Comparison of ENCODE assay signal across 8 cellular contexts in genomic region chr17:82449136-82449882, GRCh38. TPM values are rescaled to one million over a fixed set of nuclear protein-coding genes. Genes with fewer than 3 reads are reported as not detected.
A peak's percentile ranks its signal among the peaks of the same experiment; 100 is the strongest.
DNase-seq lines count a peak whose midpoint lies in the region; ATAC-seq, FAIRE-seq and TF ChIP-seq lines count a peak whose summit lies in the region.

No MANE protein-coding gene starts in this region.

- TF ChIP-seq RAD21 in IMR-90 (IDR thresholded peaks at IDR 0.05; ENCODE audit: low read length), result no peak

- no peak for TF ChIP-seq EP300 in upper lobe of left lung (IDR thresholded peaks at IDR 0.05)

- H3K27ac Mint-ChIP-seq in effector memory CD8-positive, alpha-beta T cell, result peak overlapping the region; percentile 97 to 98

- H4K8ac ChIP-seq in IMR-90 (ENCODE audit: low read depth in 2 of 2, low read length in 2 of 2), result no peak overlapping the region; a peak in 1 of 4 replicates

- H3K36me3 Mint-ChIP-seq in effector memory CD8-positive, alpha-beta T cell (ENCODE audit: insufficient read depth), result peaks cover 38% of the 10 kb centered on the region

- no peak overlapping the region for H3K56ac ChIP-seq in IMR-90 (ENCODE audit: extremely low read depth, insufficient read depth, low read length)

- FAIRE-seq in pancreas (lab: Jason Lieb, UNC), result no peak

- in situ Hi-C loops in IMR-90 (cut with MboI; ENCODE audit: low sequenced_read_pairs), result no loop called here

- H3K36me3 ChIP-seq in IMR-90 (ENCODE audit: control insufficient read depth, insufficient read depth, low read length) (peaks cover 20% of the 10 kb centered on the region), pancreas (no peaks in the 10 kb centered on the region), upper lobe of left lung (peaks cover 0 to 29% (median 7%) of the 10 kb centered on the region in 4 donors)

- H3K27me3 Mint-ChIP-seq in effector memory CD8-positive, alpha-beta T cell, result no peaks in the 10 kb centered on the region

- no peak overlapping the region for H2BK15ac ChIP-seq in IMR-90 (ENCODE audit: low read depth, low read length)

- no peak overlapping the region for H3K18ac ChIP-seq in IMR-90 (ENCODE audit: low read depth, low read length)

- peak overlapping the region; percentile 67 for H3K4me2 ChIP-seq in IMR-90 (ENCODE audit: low read depth, low read length)

- no peaks in the 10 kb centered on the region for H3K9me3 Mint-ChIP-seq in effector memory CD8-positive, alpha-beta T cell

- peak overlapping the region; percentile 88 for H2AK5ac ChIP-seq in IMR-90 (ENCODE audit: low read depth, low read length)

- H2BK5ac ChIP-seq in IMR-90 (ENCODE audit: low read depth, low read length, poor library complexity, severe bottlenecking), result no peak overlapping the region

- CTCF ChIA-PET in IMR-90 (lab: Yijun Ruan, JAX), result no interaction called here

- no peak overlapping the region for H2AFZ ChIP-seq in IMR-90 (replicated peaks; ENCODE audit: low read length, poor library complexity)

- peak overlapping the region; percentile 76; the same call in 1 of the 2 replicates for H3K4ac ChIP-seq in IMR-90 (ENCODE audit: low read depth, low read length)

- intact Hi-C loops in IMR-90 (cut with micrococcal nuclease) (no loop called here), pancreas (cut with DNase I) (no loop called here)

- WGBS in IMR-90 (ENCODE audit: extremely low coverage in 2 of 2, insufficient read length in 1 of 2), 2 experiments, result 91% methylated on average over 19 of the region's 29 CpGs; no CpG with 5 or more reads in 1 of the 2 experiments
- WGBS in pancreas, 2 donors, result 81 to 82% methylated on average over 29 of the region's 29 CpGs
- WGBS in upper lobe of left lung, 2 donors, result 57 to 62% methylated on average over 20 to 25 of the region's 29 CpGs

- peak overlapping the region; percentile 95 to 96 for H3K4me3 Mint-ChIP-seq in effector memory CD8-positive, alpha-beta T cell

- H3K27me3 ChIP-seq in IMR-90 (ENCODE audit: control insufficient read depth, insufficient read depth, low read length) (no peaks in the 10 kb centered on the region), pancreas (no peaks in the 10 kb centered on the region), upper lobe of left lung (no peaks in the 10 kb centered on the region)

- peaks cover 8% of the 10 kb centered on the region for H4K20me1 ChIP-seq in IMR-90 (ENCODE audit: insufficient read depth, low read length)

- no peak for TF ChIP-seq POLR2A in IMR-90 (IDR thresholded peaks at IDR 0.05; ENCODE audit: low read depth, low read length)
- TF ChIP-seq POLR2A in upper lobe of left lung (IDR thresholded peaks at IDR 0.05), result peak in 1 of 4 donors; percentile 18

- peak overlapping the region; percentile 94 for H3K27ac ChIP-seq in C4-2B
- H3K27ac ChIP-seq in IMR-90 (ENCODE audit: insufficient read depth, low read length), result no peak overlapping the region
- H3K27ac ChIP-seq in pancreas, result peak overlapping the region in 3 of 4 donors; percentile 80 to 91 (median 90)
- H3K27ac ChIP-seq in upper lobe of left lung, result peak overlapping the region; percentile 90 to 97 (median 94)

- peaks cover 23 to 50% of the 10 kb centered on the region in 2 experiments for H3K79me1 ChIP-seq in IMR-90 (ENCODE audit: low read depth in 1 of 2, low read length in 2 of 2)

- H3K4me1 Mint-ChIP-seq in effector memory CD8-positive, alpha-beta T cell (ENCODE audit: low read depth in 2 of 2), result peaks cover 19 to 31% of the 10 kb centered on the region in 2 donors

- ATAC-seq in GM19467 (IDR thresholded peaks at IDR 0.05; ENCODE audit: unreplicated experiment) (peak; percentile 60), IMR-90 (ENCODE audit: low read depth) (no peak), pancreas (no peak), upper lobe of left lung (ENCODE audit: low FRiP score in 2 of 2) (peak; percentile 12 to 20)
- ATAC-seq in effector memory CD8-positive, alpha-beta T cell (replicated peaks), result peak; percentile 76

- H3K9me3 ChIP-seq in IMR-90 (ENCODE audit: control insufficient read depth, insufficient read depth, low read length) (no peaks in the 10 kb centered on the region), pancreas (no peaks in the 10 kb centered on the region), upper lobe of left lung (no peaks in the 10 kb centered on the region)

- peak overlapping the region; percentile 92; the same call in 1 of the 2 replicates for H3K14ac ChIP-seq in IMR-90 (replicated peaks; ENCODE audit: low read depth, low read length)

- H3K23ac ChIP-seq in IMR-90 (ENCODE audit: low read depth, low read length), result peak overlapping the region; percentile 29; the same call in 1 of the 2 replicates

- no peak overlapping the region for H4K5ac ChIP-seq in IMR-90 (ENCODE audit: low read depth, low read length)

- H3K9ac ChIP-seq in IMR-90 (ENCODE audit: low read depth, low read length), result no peak overlapping the region

- POLR2A ChIA-PET in IMR-90 (lab: Charles Lee; ENCODE audit: unreplicated experiment), result no interaction called here

- no TSS peak for BruUV-seq in IMR-90 (replicated peaks; lab: Mats Ljungman, UMichigan)

- H3K4me1 ChIP-seq in IMR-90 (ENCODE audit: control insufficient read depth, insufficient read depth, low read length) (peaks cover 11% of the 10 kb centered on the region; the same call in 1 of the 2 replicates), pancreas (peaks cover 7 to 31% (median 17%) of the 10 kb centered on the region in 3 donors), upper lobe of left lung (peaks cover 46 to 55% (median 50%) of the 10 kb centered on the region in 4 donors)

- H3K4me3 ChIP-seq in IMR-90 (ENCODE audit: insufficient read depth, low read depth, low read length), result peak overlapping the region; percentile 99; the same call in 1 of the 2 replicates
- H3K4me3 ChIP-seq in pancreas, result peak overlapping the region; percentile 72 to 99 (median 90)
- peak overlapping the region; percentile 71 to 84 (median 80) for H3K4me3 ChIP-seq in upper lobe of left lung

- no peak overlapping the region for H4K91ac ChIP-seq in IMR-90 (ENCODE audit: insufficient read depth, low read depth, low read length)

- H2BK20ac ChIP-seq in IMR-90 (ENCODE audit: low read depth, low read length), result no peak overlapping the region

- H3K9me1 ChIP-seq in IMR-90 (ENCODE audit: insufficient read depth, low read length), result 0 out of 2 replicates have a peak, but pooled peaks cover 8% of the 10 kb centered on the region

- no peak for TF ChIP-seq CTCF in C4-2B (conservative IDR thresholded peaks at IDR 0.05)
- TF ChIP-seq CTCF in IMR-90 (conservative IDR thresholded peaks at IDR 0.05; ENCODE audit: low read depth, low read length), result no peak
- no peak for TF ChIP-seq CTCF in pancreas (IDR thresholded peaks at IDR 0.05)
- TF ChIP-seq CTCF in upper lobe of left lung (IDR thresholded peaks at IDR 0.05), result no peak

- DNase-seq in IMR-90, result no peak
- DNase-seq in activated CD4-positive, alpha-beta T cell treated with anti-CD3 and anti-CD28 coated beads, Interleukin-2, amount 50 U/mL, for 24 hours (ENCODE audit: low read depth in 1 of 2, low spot score in 1 of 2), result peak; percentile 38 to 50
- peak; percentile 76 to 80 (median 78) for DNase-seq in effector memory CD8-positive, alpha-beta T cell
- DNase-seq in pancreas, result peak in 3 of 6 donors; percentile 16 to 72 (median 32)
- peak; percentile 42 to 71 for DNase-seq in upper lobe of left lung
- DNase-seq in NCI-H1092 (lab: John Stamatoyannopoulos, UW), result no peak

- H2AK9ac ChIP-seq in IMR-90 (replicated peaks; ENCODE audit: low read depth, low read length, poor library complexity), result peak overlapping the region; percentile 96

- H2BK120ac ChIP-seq in IMR-90 (ENCODE audit: low read depth, low read length), result no peak overlapping the region; the same call in 1 of the 2 replicates

- dilution Hi-C loops in IMR-90 (cut with HindIII; ENCODE audit: low sequenced_read_pairs, unreplicated experiment), result no loop called here

TF ChIP-seq in IMR-90, 13 proteins besides CTCF, POLR2A, EP300 and RAD21 (continues in another document):
- TF ChIP-seq MAFK (IDR thresholded peaks at IDR 0.05; ENCODE audit: low read depth, low read length), result no peak
- TF ChIP-seq CEBPB (IDR thresholded peaks at IDR 0.05; ENCODE audit: low read depth, low read length), result no peak
- TF ChIP-seq SMC3 (IDR thresholded peaks at IDR 0.05; ENCODE audit: low read depth, low read length), result no peak

RNA-seq across cellular contexts. Expression of gene CYBC1, which starts 1.2 kb away (rescaled TPM):
- total RNA-seq in IMR-90 (2012; rRNA removed) (61.1 and 75.1 TPM in 2 replicates), pancreas (10 to 100 TPM; 29.3 to 66.9 (median 38.6) TPM), upper lobe of left lung (100 to 1,000 TPM in 3 of 6 donors, 10 to 100 TPM in 3; 74.9 to 193 (median 108) TPM)
- polyA plus RNA-seq in IMR-90 (2012; rRNA removed) (76.7 and 89.0 TPM in 2 replicates), pancreas (10 to 100 TPM; 46.4 to 54.9 TPM)
- 84.4 and 115 TPM in 2 replicates for polyA plus RNA-seq in IMR-90 (2012; cell fraction: cytosol; rRNA removed)
- polyA plus RNA-seq in IMR-90 (2012; cell fraction: nucleus; rRNA removed; ENCODE audit: low replicate concordance), result 201 and 366 TPM in 2 replicates

RNA-seq across cellular contexts. Expression of gene NARF, which starts 9.2 kb away (rescaled TPM):
- total RNA-seq in IMR-90 (2012; rRNA removed) (70.8 and 83.7 TPM in 2 replicates), pancreas (10 to 100 TPM; 21.3 to 42.8 (median 30.2) TPM), upper lobe of left lung (10 to 100 TPM; 28.9 to 77.8 (median 62.6) TPM)
- polyA plus RNA-seq in IMR-90 (2012; rRNA removed) (88.8 and 94.8 TPM in 2 replicates), pancreas (10 to 100 TPM; 57.8 to 96.9 TPM)
- 72.3 and 101 TPM in 2 replicates for polyA plus RNA-seq in IMR-90 (2012; cell fraction: cytosol; rRNA removed)
- 89.0 and 135 TPM in 2 replicates for polyA plus RNA-seq in IMR-90 (2012; cell fraction: nucleus; rRNA removed; ENCODE audit: low replicate concordance)

RNA-seq across cellular contexts. Expression of gene OGFOD3, which starts 30.9 kb away (rescaled TPM):
- total RNA-seq in IMR-90 (2012; rRNA removed) (24.4 and 25.3 TPM in 2 replicates), pancreas (10 to 100 TPM; 17.8 to 24.4 (median 19.9) TPM), upper lobe of left lung (10 to 100 TPM; 20.0 to 76.9 (median 38.2) TPM)
- polyA plus RNA-seq in IMR-90 (2012; rRNA removed) (33.4 and 34.5 TPM in 2 replicates), pancreas (10 to 100 TPM; 18.2 to 28.0 TPM)
- 31.1 and 43.7 TPM in 2 replicates for polyA plus RNA-seq in IMR-90 (2012; cell fraction: cytosol; rRNA removed)
- 18.5 and 32.9 TPM in 2 replicates for polyA plus RNA-seq in IMR-90 (2012; cell fraction: nucleus; rRNA removed; ENCODE audit: low replicate concordance)

RNA-seq across cellular contexts. Expression of gene HEXD, which starts 31.2 kb away (rescaled TPM):
- total RNA-seq in IMR-90 (2012; rRNA removed) (3.8 and 4.2 TPM in 2 replicates), pancreas (10 to 100 TPM; 25.9 to 57.3 (median 38.1) TPM), upper lobe of left lung (100 to 1,000 TPM in 2 of 6 donors, 10 to 100 TPM in 4; 33.7 to 250 (median 43.4) TPM)
- polyA plus RNA-seq in IMR-90 (2012; rRNA removed) (9.2 and 9.5 TPM in 2 replicates), pancreas (100 to 1,000 TPM; 175 to 275 TPM)
- polyA plus RNA-seq in IMR-90 (2012; cell fraction: cytosol; rRNA removed), result 5.6 and 10.0 TPM in 2 replicates
- polyA plus RNA-seq in IMR-90 (2012; cell fraction: nucleus; rRNA removed; ENCODE audit: low replicate concordance), result 76.9 and 127 TPM in 2 replicates

Comparison
In these comparisons a context has a peak if more than half of its experiments do, and no peak if none do; other contexts are left out.
1. ATAC-seq: peak in GM19467 (single experiment), effector memory CD8-positive, alpha-beta T cell (single experiment) and upper lobe of left lung (2 of 2); none in IMR-90 (single experiment) and pancreas (0 of 4).
2. DNase-seq: peak in activated CD4-positive, alpha-beta T cell treated with anti-CD3 and anti-CD28 coated beads, Interleukin-2, amount 50 U/mL, for 24 hours (2 of 2), effector memory CD8-positive, alpha-beta T cell (3 of 3) and upper lobe of left lung (2 of 2); none in IMR-90 (single experiment) and NCI-H1092 (single experiment).
3. Peak in every context shown above with its lines, with median percentiles within 50 percentile points of each other: H3K4me3 ChIP-seq.